In the genomic region with DNA sequence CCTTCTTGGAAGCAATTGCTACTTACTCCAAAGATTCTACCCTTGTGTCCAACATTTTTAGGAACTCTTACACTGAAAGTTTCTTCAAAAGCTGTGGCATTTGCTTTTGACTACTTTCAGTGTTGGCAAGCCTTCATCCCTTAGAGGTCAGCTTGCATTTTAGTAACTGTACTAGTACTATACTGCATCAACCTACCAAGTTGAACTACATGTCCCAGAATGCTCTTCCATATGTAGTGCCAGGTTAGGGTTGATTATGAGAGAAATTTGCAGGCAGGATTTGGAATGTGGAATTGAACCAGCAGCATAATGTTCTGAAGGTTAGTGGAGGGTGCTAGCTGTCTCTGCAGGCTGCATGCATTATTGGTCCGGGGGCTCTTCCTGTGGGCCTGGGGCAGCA, we compare ENCODE assay signal across 24 cellular contexts.
"Had no signal": no experiment of that assay in that cellular context is flagged by ENCODE, and none has a peak within 500 bp of the region (broad histone marks: within the 10 kb centered on the region; RNA-seq: fewer than 3 reads in every experiment).

No MANE protein-coding gene starts in this region.

- H3K36me3 ChIP-seq: gastrocnemius medialis, lower lobe of right lung, ovary, stomach, tibial artery had no signal

- H3K4me1 Mint-ChIP-seq: naive thymus-derived CD8-positive, alpha-beta T cell; nephron progenitor cell had no signal

- H3K27ac ChIP-seq: dorsolateral prefrontal cortex, gastrocnemius medialis, lower lobe of right lung, ovary, psoas muscle, stomach, testis, tibial artery had no signal

- H3K9me3 ChIP-seq: gastrocnemius medialis, lower lobe of right lung, ovary, psoas muscle, stomach, testis, tibial artery had no signal

- ATAC-seq: gastrocnemius medialis; left ventricle myocardium superior; lower lobe of right lung; naive thymus-derived CD8-positive, alpha-beta T cell; psoas muscle; right cardiac atrium had no signal

- H3K27me3 ChIP-seq: dorsolateral prefrontal cortex, gastrocnemius medialis, ovary, stomach, testis, tibial artery had no signal

- H3K4me3 ChIP-seq: dorsolateral prefrontal cortex, gastrocnemius medialis, lower lobe of right lung, ovary, psoas muscle, stomach, testis, tibial artery had no signal

- H3K4me3 Mint-ChIP-seq: naive thymus-derived CD8-positive, alpha-beta T cell; nephron progenitor cell; type B pancreatic cell had no signal

- H3K27ac Mint-ChIP-seq: naive thymus-derived CD8-positive, alpha-beta T cell; nephron progenitor cell; type B pancreatic cell had no signal

- H3K4me1 ChIP-seq: gastrocnemius medialis, psoas muscle, stomach, testis, tibial artery had no signal

- H3K36me3 Mint-ChIP-seq: type B pancreatic cell had no signal

- H3K27me3 Mint-ChIP-seq: type B pancreatic cell had no signal

- DNase-seq: dorsolateral prefrontal cortex; effector CD4-positive, alpha-beta T cell; foreskin fibroblast; gastrocnemius medialis; head of caudate nucleus; left ventricle myocardium superior; lower lobe of right lung; naive thymus-derived CD8-positive, alpha-beta T cell; nephron progenitor cell; occipital lobe; ovary; posterior cingulate gyrus; psoas muscle; right cardiac atrium; small intestine; stimulated activated CD4-positive, alpha-beta T cell treated with anti-CD3 and anti-CD28 coated beads, Interleukin-15, amount 100 ng/mL, for 24 hours; stimulated activated CD4-positive, alpha-beta T cell treated with anti-CD3 and anti-CD28 coated beads, Interleukin-4, amount 100 ng/mL, for 1 hour; stimulated activated CD8-positive, alpha-beta memory T cell treated with anti-CD3 and anti-CD28 coated beads, Interleukin-4, amount 100 ng/mL, for 48 hours; stimulated activated naive CD4-positive, alpha-beta T cell treated with Interleukin-2 at 50 U/mL for 16 hours; stomach; substantia nigra; testis; tibial artery had no signal

- H3K9me3 Mint-ChIP-seq: type B pancreatic cell had no signal
